In the genomic region with DNA sequence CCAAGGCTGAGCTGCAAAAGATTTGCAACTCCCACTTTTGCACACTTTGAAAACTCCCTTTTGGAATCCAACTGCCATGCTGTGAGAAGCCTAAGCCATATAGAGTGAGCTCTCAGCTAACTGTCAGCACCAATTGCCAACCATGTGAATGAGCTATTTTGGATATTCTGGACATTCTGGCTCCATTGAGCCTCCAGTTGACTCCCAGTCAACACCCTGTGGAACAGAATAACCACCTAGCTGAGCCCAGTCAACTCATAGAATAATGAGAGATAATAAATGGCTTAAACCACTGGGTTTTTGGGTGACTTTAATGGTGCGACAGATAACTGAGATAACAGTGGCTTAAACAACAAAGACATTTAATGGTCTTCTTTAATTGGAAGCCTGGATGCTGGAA, we compare ENCODE assay signal across 29 cellular contexts.
"Had no signal": no experiment of that assay in that cellular context is flagged by ENCODE, and none has a peak within 500 bp of the region (broad histone marks: within the 10 kb centered on the region; RNA-seq: fewer than 3 reads in every experiment).

No MANE protein-coding gene starts in this region.

- H3K27me3 ChIP-seq: stomach, suprapubic skin, testis, thyroid gland, tibial artery, tibial nerve, transverse colon, upper lobe of left lung, upper lobe of right lung, uterus, vagina had no signal

- ATAC-seq: stimulated activated effector memory CD8-positive, alpha-beta T cell treated with anti-CD3 and anti-CD28 coated beads, Interleukin-12 subunit alpha, Interleukin-12 subunit beta, amount 100 ng/mL, for 72 hours; stimulated activated memory B cell treated with anti-CD40 and anti-IgM and Interleukin-4, amounts not matched to agents 10 μg/mL and 1 μg/mL and 100 μg/mL, for 72 hours; stimulated activated naive B cell treated with anti-CD40 and anti-IgM and Interleukin-4, amounts not matched to agents 10 μg/mL and 1 μg/mL and 100 μg/mL, for 72 hours; stimulated activated naive CD8-positive, alpha-beta T cell treated with anti-CD3 and anti-CD28 coated beads, Interleukin-15, amount 100 ng/mL, for 72 hours; stimulated activated naive CD8-positive, alpha-beta T cell treated with anti-CD3 and anti-CD28 coated beads, Interleukin-15, Interleukin-2, amounts not matched to agents 100 U/mL and 50 U/mL, for 24 hours; upper lobe of right lung had no signal

- H3K4me3 Mint-ChIP-seq: stimulated activated effector memory CD8-positive, alpha-beta T cell treated with anti-CD3 and anti-CD28 coated beads, Interleukin-12 subunit alpha, Interleukin-12 subunit beta, amount 100 ng/mL, for 72 hours; stimulated activated memory B cell treated with anti-CD40 and anti-IgM and Interleukin-4, amounts not matched to agents 10 μg/mL and 1 μg/mL and 100 μg/mL, for 72 hours; stimulated activated naive B cell treated with anti-CD40 and anti-IgM and Interleukin-4, amounts not matched to agents 10 μg/mL and 1 μg/mL and 100 μg/mL, for 72 hours; stimulated activated naive CD8-positive, alpha-beta T cell treated with anti-CD3 and anti-CD28 coated beads, Interleukin-15, amount 100 ng/mL, for 72 hours; stimulated activated naive CD8-positive, alpha-beta T cell treated with anti-CD3 and anti-CD28 coated beads, Interleukin-15, Interleukin-2, amounts not matched to agents 100 ng/mL and 50 ng/mL, for 24 hours; type B pancreatic cell had no signal

- H3K9me3 ChIP-seq: suprapubic skin, testis, thyroid gland, transverse colon, upper lobe of right lung, uterus, vagina had no signal

- H3K4me3 ChIP-seq: stomach, suprapubic skin, testis, thoracic aorta, thyroid gland, tibial artery, tibial nerve, transverse colon, upper lobe of left lung, upper lobe of right lung, uterus, vagina had no signal

- H3K27ac Mint-ChIP-seq: stimulated activated effector memory CD8-positive, alpha-beta T cell treated with anti-CD3 and anti-CD28 coated beads, Interleukin-12 subunit alpha, Interleukin-12 subunit beta, amount 100 ng/mL, for 72 hours; stimulated activated memory B cell treated with anti-CD40 and anti-IgM and Interleukin-4, amounts not matched to agents 10 μg/mL and 1 μg/mL and 100 μg/mL, for 72 hours; stimulated activated naive B cell treated with anti-CD40 and anti-IgM and Interleukin-4, amounts not matched to agents 10 μg/mL and 1 μg/mL and 100 μg/mL, for 72 hours; stimulated activated naive CD8-positive, alpha-beta T cell treated with anti-CD3 and anti-CD28 coated beads, Interleukin-15, amount 100 ng/mL, for 72 hours; stimulated activated naive CD8-positive, alpha-beta T cell treated with anti-CD3 and anti-CD28 coated beads, Interleukin-15, Interleukin-2, amounts not matched to agents 100 ng/mL and 50 ng/mL, for 24 hours; type B pancreatic cell had no signal

- DNase-seq: stimulated activated CD4-positive, alpha-beta T cell treated with anti-CD3 and anti-CD28 coated beads, Interleukin-2, amount 100 ng/mL, for 48 hours; stimulated activated CD4-positive, alpha-beta T cell treated with anti-CD3 and anti-CD28 coated beads, Interleukin-4, amount 100 ng/mL, for 1 hour; stimulated activated CD4-positive, alpha-beta T cell treated with anti-CD3 and anti-CD28 coated beads, Interleukin-4, amount 100 ng/mL, for 24 hours; stimulated activated CD4-positive, alpha-beta T cell treated with anti-CD3 and anti-CD28 coated beads, Interleukin-4, amount 100 ng/mL, for 4 hours; stimulated activated CD8-positive, alpha-beta memory T cell treated with anti-CD3 and anti-CD28 coated beads, Interleukin-4, amount 100 ng/mL, for 48 hours; stimulated activated naive B cell treated with anti-CD40 and anti-IgM and Interleukin-4, amounts not matched to agents 10 μg/mL and 1 μg/mL and 100 μg/mL, for 72 hours; stimulated activated naive CD4-positive, alpha-beta T cell; stimulated activated naive CD4-positive, alpha-beta T cell treated with Interleukin-2 at 50 U/mL for 16 hours; stimulated activated naive CD8-positive, alpha-beta T cell treated with anti-CD3 and anti-CD28 coated beads, Interleukin-15, amount 100 ng/mL, for 72 hours; stimulated activated naive CD8-positive, alpha-beta T cell treated with anti-CD3 and anti-CD28 coated beads, Interleukin-15, Interleukin-2, amounts not matched to agents 100 U/mL and 50 U/mL, for 24 hours; stomach; substantia nigra; testis; thyroid gland; tibial artery; transverse colon; trophoblast cell; upper lobe of left lung; upper lobe of right lung; uterus had no signal

- H3K27me3 Mint-ChIP-seq: stimulated activated memory B cell treated with anti-CD40 and anti-IgM and Interleukin-4, amounts not matched to agents 10 μg/mL and 1 μg/mL and 100 μg/mL, for 72 hours had no signal

- H3K27ac ChIP-seq: stomach, suprapubic skin, testis, thoracic aorta, thyroid gland, tibial artery, tibial nerve, transverse colon, upper lobe of left lung, upper lobe of right lung, uterus, vagina had no signal

- H3K36me3 ChIP-seq: stomach, suprapubic skin, thoracic aorta, thyroid gland, tibial artery, tibial nerve, transverse colon, upper lobe of left lung, upper lobe of right lung, uterus, vagina had no signal

- H3K4me1 Mint-ChIP-seq: stimulated activated effector memory CD8-positive, alpha-beta T cell treated with anti-CD3 and anti-CD28 coated beads, Interleukin-12 subunit alpha, Interleukin-12 subunit beta, amount 100 ng/mL, for 72 hours; stimulated activated memory B cell treated with anti-CD40 and anti-IgM and Interleukin-4, amounts not matched to agents 10 μg/mL and 1 μg/mL and 100 μg/mL, for 72 hours; stimulated activated naive B cell treated with anti-CD40 and anti-IgM and Interleukin-4, amounts not matched to agents 10 μg/mL and 1 μg/mL and 100 μg/mL, for 72 hours; stimulated activated naive CD8-positive, alpha-beta T cell treated with anti-CD3 and anti-CD28 coated beads, Interleukin-15, amount 100 ng/mL, for 72 hours had no signal

- H3K4me1 ChIP-seq: stomach, suprapubic skin, testis, thyroid gland, tibial artery, tibial nerve, transverse colon, upper lobe of left lung, upper lobe of right lung, uterus, vagina had no signal

- FAIRE-seq: urothelium cell line had no signal

- H3K9me3 Mint-ChIP-seq: stimulated activated memory B cell treated with anti-CD40 and anti-IgM and Interleukin-4, amounts not matched to agents 10 μg/mL and 1 μg/mL and 100 μg/mL, for 72 hours; stimulated activated naive CD8-positive, alpha-beta T cell treated with anti-CD3 and anti-CD28 coated beads, Interleukin-15, Interleukin-2, amounts not matched to agents 100 ng/mL and 50 ng/mL, for 24 hours; type B pancreatic cell had no signal

- H3K36me3 Mint-ChIP-seq: stimulated activated effector memory CD8-positive, alpha-beta T cell treated with anti-CD3 and anti-CD28 coated beads, Interleukin-12 subunit alpha, Interleukin-12 subunit beta, amount 100 ng/mL, for 72 hours; stimulated activated memory B cell treated with anti-CD40 and anti-IgM and Interleukin-4, amounts not matched to agents 10 μg/mL and 1 μg/mL and 100 μg/mL, for 72 hours; stimulated activated naive B cell treated with anti-CD40 and anti-IgM and Interleukin-4, amounts not matched to agents 10 μg/mL and 1 μg/mL and 100 μg/mL, for 72 hours; type B pancreatic cell had no signal
